18 cellular contexts compared by ENCODE assay signal in the genomic region with DNA sequence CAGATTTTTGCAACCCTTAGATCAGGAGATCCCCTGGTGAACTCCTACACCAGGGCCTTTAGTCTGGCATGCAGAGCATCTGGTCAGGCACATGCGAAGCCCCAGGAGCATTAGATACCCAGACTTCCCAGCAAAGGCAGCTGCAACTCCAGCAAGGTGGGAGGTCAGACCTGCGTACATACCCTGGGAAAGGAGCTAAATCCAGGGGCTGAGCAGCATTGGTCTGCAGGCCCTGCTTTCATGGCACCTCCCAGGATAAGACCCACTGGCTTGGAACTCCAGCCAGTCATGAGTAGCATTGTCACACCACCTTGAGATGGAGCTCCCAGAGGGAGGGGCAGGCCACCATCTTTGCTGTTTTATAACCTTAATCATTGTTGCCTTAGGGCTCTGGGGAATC.
"Had no signal": no experiment of that assay in that cellular context is flagged by ENCODE, and none has a peak within 500 bp of the region (broad histone marks: within the 10 kb centered on the region; RNA-seq: fewer than 3 reads in every experiment).

No MANE protein-coding gene starts in this region.

- H3K27ac Mint-ChIP-seq: activated naive CD4-positive, alpha-beta T cell treated with anti-CD3 and anti-CD28 coated beads, Interleukin-2, amount 50 U/mL, for 72 hours; activated T-cell treated with anti-CD3 and anti-CD28 coated beads, Interleukin-2, amount 50 U/mL, for 24 hours; activated T-helper 17 cell treated with anti-CD3 and anti-CD28 coated beads, Interleukin-2, amount 50 U/mL, for 72 hours; effector memory CD8-positive, alpha-beta T cell; type B pancreatic cell had no signal

- DNase-seq: activated CD4-positive, alpha-beta T cell treated with anti-CD3 and anti-CD28 coated beads for 1 hour; activated T-cell treated with anti-CD3 and anti-CD28 coated beads, Interleukin-2, amount 50 U/mL, for 24 hours; colonic mucosa; dorsolateral prefrontal cortex; effector memory CD8-positive, alpha-beta T cell; hypothalamus; left cardiac atrium; mucosa of descending colon; stimulated activated CD4-positive, alpha-beta T cell treated with anti-CD3 and anti-CD28 coated beads, Interleukin-4, amount 100 ng/mL, for 1 hour; stimulated activated naive CD4-positive, alpha-beta T cell had no signal

- H3K27ac ChIP-seq: ascending aorta, colonic mucosa, dorsolateral prefrontal cortex, esophagus muscularis mucosa, thoracic aorta, VCaP had no signal

- H3K4me3 Mint-ChIP-seq: activated T-cell treated with anti-CD3 and anti-CD28 coated beads, Interleukin-2, amount 50 U/mL, for 24 hours; activated T-helper 17 cell treated with anti-CD3 and anti-CD28 coated beads, Interleukin-2, amount 50 U/mL, for 72 hours; central memory CD8-positive, alpha-beta T cell; effector memory CD8-positive, alpha-beta T cell; type B pancreatic cell had no signal

- H3K4me1 Mint-ChIP-seq: activated T-helper 17 cell treated with anti-CD3 and anti-CD28 coated beads, Interleukin-2, amount 50 U/mL, for 72 hours; central memory CD8-positive, alpha-beta T cell had no signal

- H3K9me3 Mint-ChIP-seq: activated T-helper 17 cell treated with anti-CD3 and anti-CD28 coated beads, Interleukin-2, amount 50 U/mL, for 72 hours had no signal

- H3K4me1 ChIP-seq: ascending aorta, colonic mucosa had no signal

- H3K4me3 ChIP-seq: ascending aorta, colonic mucosa, dorsolateral prefrontal cortex, esophagus muscularis mucosa, mucosa of descending colon, thoracic aorta had no signal

- H3K36me3 ChIP-seq: ascending aorta, colonic mucosa, esophagus muscularis mucosa, thoracic aorta had no signal

- H3K27me3 ChIP-seq: ascending aorta, colonic mucosa, dorsolateral prefrontal cortex, esophagus muscularis mucosa had no signal

- H3K27me3 Mint-ChIP-seq: activated T-cell treated with anti-CD3 and anti-CD28 coated beads, Interleukin-2, amount 50 U/mL, for 24 hours; activated T-helper 17 cell treated with anti-CD3 and anti-CD28 coated beads, Interleukin-2, amount 50 U/mL, for 72 hours; central memory CD8-positive, alpha-beta T cell; effector memory CD8-positive, alpha-beta T cell; type B pancreatic cell had no signal

- H3K9me3 ChIP-seq: ascending aorta, colonic mucosa, mucosa of descending colon, thoracic aorta had no signal
